8 cellular contexts compared by ENCODE assay signal in genomic region chr1:209784276-209785169, GRCh38. TPM values are rescaled to one million over a fixed set of nuclear protein-coding genes. Genes with fewer than 3 reads are reported as not detected.
DNase-seq lines count a peak whose midpoint lies in the region; ATAC-seq and TF ChIP-seq lines count a peak whose summit lies in the region.

Gene C1orf74, minus strand, starts transcription at chr1:209784559. Its CDS starts 925 bp downstream, at chr1:209783634.

- peak; percentile 99 for ATAC-seq in GM21619 (IDR thresholded peaks at IDR 0.05; ENCODE audit: unreplicated experiment)
- peak; percentile 97 for ATAC-seq in mucosa of descending colon

- intact Hi-C loops in mucosa of descending colon (cut with DNase I, micrococcal nuclease), result no loop called here

- H3K36me3 ChIP-seq in mucosa of descending colon (ENCODE audit: low read depth), result no peaks in the 10 kb centered on the region

- TF ChIP-seq EP300 in Ishikawa (IDR thresholded peaks at IDR 0.05; ENCODE audit: borderline replicate concordance), result no peak; the same call in 1 of the 2 replicates

- peak; percentile 99 for DNase-seq in DMS153 treated with DMSO at 0.1 percent for 48 hours (lab: John Stamatoyannopoulos, UW; ENCODE audit: unreplicated experiment)
- DNase-seq in OCI-M2 (lab: John Stamatoyannopoulos, UW; ENCODE audit: unreplicated experiment), result peak; percentile 73
- peak; percentile 100 for DNase-seq in activated T-cell treated with anti-CD3 and anti-CD28 coated beads, Interleukin-2, amount 50 U/mL, for 1 hour
- peak; percentile 52 for DNase-seq in epithelial cell of proximal tubule (ENCODE audit: low read depth)
- peak; percentile 99 to 100 (median 99) for DNase-seq in mucosa of descending colon
- DNase-seq in stimulated activated CD8-positive, alpha-beta memory T cell treated with anti-CD3 and anti-CD28 coated beads, Interleukin-4, amount 100 ng/mL, for 1 hour (ENCODE audit: low read depth in 2 of 2, low spot score in 1 of 2), result peak; percentile 99 to 100

- H3K9me3 ChIP-seq in mucosa of descending colon, result no peaks in the 10 kb centered on the region

- no peak for TF ChIP-seq RAD21 in Ishikawa (IDR thresholded peaks at IDR 0.05; ENCODE audit: low read depth)

- TF ChIP-seq CTCF in epithelial cell of proximal tubule (conservative IDR thresholded peaks at IDR 0.05; ENCODE audit: low read depth, low read length), result no peak
- no peak for TF ChIP-seq CTCF in mucosa of descending colon (IDR thresholded peaks at IDR 0.05)

- peaks cover 11% of the 10 kb centered on the region for H3K4me1 ChIP-seq in mucosa of descending colon (ENCODE audit: low read depth)

- H3K4me3 ChIP-seq in epithelial cell of proximal tubule (ENCODE audit: low read depth, low read length) (peak within 1 kb of the TSS; percentile 92), mucosa of descending colon (peak within 1 kb of the TSS; percentile 33)

TF ChIP-seq in Ishikawa, 13 proteins besides CTCF, POLR2A, EP300 and RAD21:
- no peak for TF ChIP-seq REST (IDR thresholded peaks at IDR 0.05; ENCODE audit: low read depth)
- TF ChIP-seq FOXM1 (IDR thresholded peaks at IDR 0.05; ENCODE audit: borderline replicate concordance, low read depth), result no peak
- TF ChIP-seq NFIC (IDR thresholded peaks at IDR 0.05), result no peak
- TF ChIP-seq TEAD4 (IDR thresholded peaks at IDR 0.05), result no peak
- TF ChIP-seq CEBPB (IDR thresholded peaks at IDR 0.05), result no peak
- peak; percentile 93 for TF ChIP-seq TAF1 (IDR thresholded peaks at IDR 0.05; ENCODE audit: low read depth)
- 0 out of 2 replicates have a peak, but pooled peaks have one; percentile 59 for TF ChIP-seq TCF12 (IDR thresholded peaks at IDR 0.05; ENCODE audit: low read depth)
- TF ChIP-seq ZBTB7A (IDR thresholded peaks at IDR 0.05; ENCODE audit: low read depth), result 0 out of 2 replicates have a peak, but pooled peaks have one; percentile 37
- peak; percentile 88 for TF ChIP-seq CREB1 (IDR thresholded peaks at IDR 0.05; ENCODE audit: low read depth)
- peak; percentile 89 for TF ChIP-seq MAX (IDR thresholded peaks at IDR 0.05)
- peak; percentile 48; the same call in 1 of the 2 replicates for TF ChIP-seq YY1 (IDR thresholded peaks at IDR 0.05; ENCODE audit: low read depth)
- no peak for TF ChIP-seq EGR1 (IDR thresholded peaks at IDR 0.05)
- no peak; the same call in 1 of the 2 replicates for TF ChIP-seq USF1 (IDR thresholded peaks at IDR 0.05)
TF ChIP-seq in Ishikawa: peak in this region for 6.

RNA-seq across cellular contexts. Expression of gene C1orf74, which starts in this region (rescaled TPM):
- 3.3 and 4.4 TPM in 2 replicates for total RNA-seq in epithelial cell of proximal tubule
- 1 to 10 TPM; 1.9 to 3.4 (median 2.7) TPM for total RNA-seq in mucosa of descending colon

Comparison
In these comparisons a context has a peak if more than half of its experiments do, and no peak if none do; other contexts are left out.
1. Peak in every context shown above with its lines: DNase-seq, ATAC-seq and H3K4me3 ChIP-seq.